ENCODE assay signal across 8 cellular contexts in genomic region chr1:116817582-116818064, GRCh38.
A peak's percentile ranks its signal among the peaks of the same experiment; 100 is the strongest.
DNase-seq lines count a peak whose midpoint lies in the region; ATAC-seq and TF ChIP-seq lines count a peak whose summit lies in the region.

No MANE protein-coding gene starts in this region.

- H3K4me2 ChIP-seq in DND-41 (ENCODE audit: insufficient read depth, low read length) = 0 out of 2 replicates have a peak overlapping the region, but pooled peaks have one; percentile 65

- H3K27ac ChIP-seq in DND-41 (ENCODE audit: low read length) = peak overlapping the region; percentile 91

- H3K9ac ChIP-seq in DND-41 (ENCODE audit: low read depth, low read length) = no peak overlapping the region; the same call in 1 of the 2 replicates

- no peaks in the 10 kb centered on the region for H3K27me3 ChIP-seq in DND-41 (ENCODE audit: insufficient read depth, low read length, poor library complexity)

- H3K79me2 ChIP-seq in DND-41 (ENCODE audit: insufficient read depth, low read length) = no peaks in the 10 kb centered on the region

- no peak overlapping the region for H2AFZ ChIP-seq in DND-41 (ENCODE audit: low read depth, low read length)

- TF ChIP-seq CTCF in DND-41 (IDR thresholded peaks at IDR 0.05; ENCODE audit: borderline replicate concordance, extremely low read depth, low read length, poor library complexity, severe bottlenecking) = peak; percentile 93

- H3K4me1 ChIP-seq in DND-41 (ENCODE audit: insufficient read depth, low read length) = peaks cover 45% of the 10 kb centered on the region

- H3K36me3 ChIP-seq in DND-41 (ENCODE audit: insufficient read depth, low read length) = no peaks in the 10 kb centered on the region

- DNase-seq in DND-41 (peak; percentile 85), HT-29 (ENCODE audit: low spot score) (peak; percentile 89), iris pigment epithelial cell (ENCODE audit: low read depth) (peak; percentile 10)
- DNase-seq in activated naive CD4-positive, alpha-beta T cell treated with anti-CD3 and anti-CD28 coated beads, Interleukin-2, amount 50 U/mL, for 16 hours = peak; percentile 79
- DNase-seq in stimulated activated CD8-positive, alpha-beta memory T cell treated with anti-CD3 and anti-CD28 coated beads, Interleukin-2, amount 100 ng/mL, for 1 hour (ENCODE audit: low read depth in 2 of 2) = peak; percentile 52 to 69

- ATAC-seq in DND-41 (ENCODE audit: insufficient read depth, low read depth) = peak; percentile 70
- peak; percentile 71 for ATAC-seq in SK-N-SH treated with all-trans-retinoic acid at 6 μM for 48 hours
- ATAC-seq in HG02678 (IDR thresholded peaks at IDR 0.05; ENCODE audit: unreplicated experiment) = no peak
- no peak for ATAC-seq in GM18870 (IDR thresholded peaks at IDR 0.05; ENCODE audit: unreplicated experiment)

- H4K20me1 ChIP-seq in DND-41 (ENCODE audit: insufficient read depth, low read length) = no peaks in the 10 kb centered on the region

- no peak overlapping the region for H3K4me3 ChIP-seq in DND-41 (ENCODE audit: low read depth in 1 of 2, low read length in 2 of 2)

- H3K9me3 ChIP-seq in DND-41 (ENCODE audit: insufficient read depth, low read length, severe bottlenecking) = peaks cover 3% of the 10 kb centered on the region

TF ChIP-seq in SK-N-SH treated with all-trans-retinoic acid at 6 μM for 48 hours, 23 proteins besides CTCF, POLR2A, EP300 and RAD21:
- no peak for TF ChIP-seq RARB (CRISPR knock-in tag; IDR thresholded peaks at IDR 0.05)
- no peak for TF ChIP-seq ISL1 (CRISPR knock-in tag; IDR thresholded peaks at IDR 0.05)
- no peak for TF ChIP-seq PATZ1 (CRISPR knock-in tag; IDR thresholded peaks at IDR 0.05; ENCODE audit: borderline replicate concordance)
- no peak for TF ChIP-seq CREB5 (CRISPR knock-in tag; IDR thresholded peaks at IDR 0.05; ENCODE audit: low read depth)
- TF ChIP-seq ZC3H10 (CRISPR knock-in tag; IDR thresholded peaks at IDR 0.05) = no peak
- no peak for TF ChIP-seq BACH2 (CRISPR knock-in tag; IDR thresholded peaks at IDR 0.05; ENCODE audit: borderline replicate concordance)
- no peak for TF ChIP-seq TOX (CRISPR knock-in tag; IDR thresholded peaks at IDR 0.05; ENCODE audit: borderline replicate concordance)
- TF ChIP-seq CSRNP3 (CRISPR knock-in tag; IDR thresholded peaks at IDR 0.05) = no peak
- no peak for TF ChIP-seq OSR1 (CRISPR knock-in tag; IDR thresholded peaks at IDR 0.05)
- no peak for TF ChIP-seq ZFP3 (CRISPR knock-in tag; IDR thresholded peaks at IDR 0.05)
- no peak for TF ChIP-seq GLIS3 (CRISPR knock-in tag; IDR thresholded peaks at IDR 0.05)
- no peak for TF ChIP-seq ARNTL (CRISPR knock-in tag; IDR thresholded peaks at IDR 0.05; ENCODE audit: borderline replicate concordance, low read depth)

Comparison
In these comparisons a context has a peak if more than half of its experiments do, and no peak if none do; other contexts are left out.
1. ATAC-seq: peak in DND-41 (single experiment) and SK-N-SH treated with all-trans-retinoic acid at 6 μM for 48 hours (single experiment); none in HG02678 (single experiment) and GM18870 (single experiment).
2. DNase-seq: peak in every context shown above with its lines; median percentile 89 in HT-29; 85 in DND-41; 79 in activated naive CD4-positive, alpha-beta T cell treated with anti-CD3 and anti-CD28 coated beads, Interleukin-2, amount 50 U/mL, for 16 hours; 60 in stimulated activated CD8-positive, alpha-beta memory T cell treated with anti-CD3 and anti-CD28 coated beads, Interleukin-2, amount 100 ng/mL, for 1 hour; 10 in iris pigment epithelial cell.